Comparison of ENCODE assay signal across 23 cellular contexts in genomic region chr5:154631141-154631540, GRCh38.
DNase-seq lines count a peak whose midpoint lies in the region; ATAC-seq, FAIRE-seq and TF ChIP-seq lines count a peak whose summit lies in the region.
"Had no signal": no experiment of that assay in that cellular context is flagged by ENCODE, and none has a peak within 500 bp of the region (broad histone marks: within the 10 kb centered on the region; RNA-seq: fewer than 3 reads in every experiment).

No MANE protein-coding gene starts in this region.

- H3K18ac ChIP-seq in mesendoderm (ENCODE audit: low read length), result no peak overlapping the region
- H3K18ac ChIP-seq in trophoblast cell (ENCODE audit: low read length), result no peak overlapping the region

- H3K36me3 ChIP-seq in mesendoderm (ENCODE audit: control insufficient read depth, insufficient read depth, low read length), result no peaks in the 10 kb centered on the region
- H3K36me3 ChIP-seq in trophoblast cell (ENCODE audit: control insufficient read depth in 1 of 2, insufficient read depth in 2 of 2, low read length in 2 of 2), result no peaks in the 10 kb centered on the region
- H3K36me3 ChIP-seq in suprapubic skin, result no peaks in the 10 kb centered on the region
- no peaks in the 10 kb centered on the region for H3K36me3 ChIP-seq in gastrocnemius medialis
- H3K36me3 ChIP-seq: BLaER1 treated with 17β-estradiol and CSF1 and Interleukin-3, amounts not matched to agents 10 nM and 100 nM had no signal

- H2BK5ac ChIP-seq in mesendoderm (ENCODE audit: low read length), result no peak overlapping the region
- H2BK5ac ChIP-seq in trophoblast cell (ENCODE audit: low read depth, low read length, poor library complexity), result no peak overlapping the region

- CTCF ChIA-PET in activated CD4-positive, alpha-beta memory T cell treated with anti-CD3 and anti-CD28 coated beads, Interleukin-2, amount 10 ng/mL, durations not matched to agents 7 days and 5 days (lab: Charles Lee), result interaction anchor here (1.5 kb wide), 1 partner anchor 171 kb away, joined by 3 read pairs; no protein-coding TSS in a partner anchor

- POLR2A ChIA-PET in activated CD4-positive, alpha-beta memory T cell treated with anti-CD3 and anti-CD28 coated beads, Interleukin-2, amount 10 ng/mL, durations not matched to agents 7 days and 5 days (lab: Charles Lee), result interaction anchor here (1.2 kb wide), 1 partner anchor 196 kb away, joined by 3 read pairs; no protein-coding TSS in a partner anchor

- H3K9me3 ChIP-seq in trophoblast cell (ENCODE audit: insufficient read depth, low read depth, low read length), result no peaks in the 10 kb centered on the region
- no peaks in the 10 kb centered on the region for H3K9me3 ChIP-seq in suprapubic skin
- H3K9me3 ChIP-seq in gastrocnemius medialis, result no peaks in the 10 kb centered on the region
- H3K9me3 ChIP-seq: A549; BLaER1 treated with 17β-estradiol and CSF1 and Interleukin-3, amounts not matched to agents 10 nM and 100 nM; Caco-2 had no signal

- in situ Hi-C loops in gastrocnemius medialis (cut with MboI; ENCODE audit: low sequenced_read_pairs in 4 of 4), result no loop called here

- ATAC-seq in gastrocnemius medialis (no peak), GM18868 (IDR thresholded peaks at IDR 0.05; ENCODE audit: unreplicated experiment) (no peak)
- ATAC-seq: CD8-positive, alpha-beta T cell had no signal

- TF ChIP-seq CTCF in suprapubic skin (IDR thresholded peaks at IDR 0.05) (no peak), gastrocnemius medialis (IDR thresholded peaks at IDR 0.05 in 4 of 5, conservative IDR thresholded peaks at IDR 0.05 in 1 of 5) (no peak)

- intact Hi-C loops in gastrocnemius medialis (cut with DNase I; ENCODE audit: low total_unique reads), result no loop called here

- H3K79me2 ChIP-seq in mesendoderm (ENCODE audit: control insufficient read depth, insufficient read depth, low read length), result no peaks in the 10 kb centered on the region
- peaks cover 2% of the 10 kb centered on the region for H3K79me2 ChIP-seq in trophoblast cell (ENCODE audit: control insufficient read depth, insufficient read depth, low read length, poor library complexity)

- no peak overlapping the region for H2AK5ac ChIP-seq in mesendoderm (ENCODE audit: low read length)
- no peak overlapping the region for H2AK5ac ChIP-seq in trophoblast cell (ENCODE audit: low read length)

- H3K79me1 ChIP-seq in mesendoderm (ENCODE audit: low read length), result no peaks in the 10 kb centered on the region
- peaks cover 4% of the 10 kb centered on the region for H3K79me1 ChIP-seq in trophoblast cell (ENCODE audit: low read length)

- H2AFZ ChIP-seq in trophoblast cell (ENCODE audit: insufficient read depth, low read length, poor library complexity), result no peak overlapping the region

- no peak overlapping the region for H2BK15ac ChIP-seq in mesendoderm (replicated peaks; ENCODE audit: low read depth)

- H4K5ac ChIP-seq in mesendoderm (ENCODE audit: low read length), result no peak overlapping the region

- H3K4ac ChIP-seq in mesendoderm (ENCODE audit: low read depth, low read length) (no peak overlapping the region), trophoblast cell (ENCODE audit: low read depth, low read length) (no peak overlapping the region)

- H3K23ac ChIP-seq in mesendoderm (ENCODE audit: low read length) (peak overlapping the region; percentile 24), trophoblast cell (ENCODE audit: low read length) (no peak overlapping the region)

- H4K91ac ChIP-seq in trophoblast cell (ENCODE audit: low read depth, low read length), result peak overlapping the region; percentile 0

- H3K4me1 Mint-ChIP-seq in activated CD4-positive, alpha-beta memory T cell treated with anti-CD3 and anti-CD28 coated beads, Interleukin-2, amount 10 ng/mL, durations not matched to agents 7 days and 5 days, result no peaks in the 10 kb centered on the region
- H3K4me1 Mint-ChIP-seq: B cell had no signal

- no peak overlapping the region for H4K12ac ChIP-seq in trophoblast cell (ENCODE audit: low read depth, low read length)

- H3K27me3 Mint-ChIP-seq in activated CD4-positive, alpha-beta memory T cell treated with anti-CD3 and anti-CD28 coated beads, Interleukin-2, amount 10 ng/mL, durations not matched to agents 7 days and 5 days, result no peaks in the 10 kb centered on the region

- no peak overlapping the region for H3K14ac ChIP-seq in trophoblast cell (ENCODE audit: low read length)

- H3K4me3 Mint-ChIP-seq in activated CD4-positive, alpha-beta memory T cell treated with anti-CD3 and anti-CD28 coated beads, Interleukin-2, amount 10 ng/mL, durations not matched to agents 7 days and 5 days, result no peak overlapping the region
- H3K4me3 Mint-ChIP-seq: B cell; CD4-positive, alpha-beta T cell; CD8-positive, alpha-beta T cell had no signal

- no peak overlapping the region for H3K4me2 ChIP-seq in mesendoderm (ENCODE audit: low read length)
- no peak overlapping the region for H3K4me2 ChIP-seq in trophoblast cell (ENCODE audit: low read length)
- H3K4me2 ChIP-seq: A549; BLaER1 treated with 17β-estradiol and CSF1 and Interleukin-3, amounts not matched to agents 10 nM and 100 nM had no signal

- H3K4me1 ChIP-seq in mesendoderm (ENCODE audit: control insufficient read depth, low read depth, low read length) (no peaks in the 10 kb centered on the region), trophoblast cell (ENCODE audit: control insufficient read depth in 1 of 2, insufficient read depth in 2 of 2, low read length in 2 of 2) (peaks cover 17 to 18% of the 10 kb centered on the region in 2 experiments), suprapubic skin (no peaks in the 10 kb centered on the region), gastrocnemius medialis (no peaks in the 10 kb centered on the region)
- H3K4me1 ChIP-seq: A549; BLaER1 treated with 17β-estradiol and CSF1 and Interleukin-3, amounts not matched to agents 10 nM and 100 nM; Caco-2 had no signal

- H4K8ac ChIP-seq in mesendoderm (ENCODE audit: low read depth, low read length) (no peak overlapping the region), trophoblast cell (ENCODE audit: low read depth, low read length) (no peak overlapping the region)

- H3K36me3 Mint-ChIP-seq in activated CD4-positive, alpha-beta memory T cell treated with anti-CD3 and anti-CD28 coated beads, Interleukin-2, amount 10 ng/mL, durations not matched to agents 7 days and 5 days (ENCODE audit: low read depth), result no peaks in the 10 kb centered on the region
- H3K36me3 Mint-ChIP-seq: CD8-positive, alpha-beta T cell had no signal

- no peak for TF ChIP-seq EP300 in suprapubic skin (IDR thresholded peaks at IDR 0.05)

- H3K27ac ChIP-seq in mesendoderm (ENCODE audit: low read depth, low read length) (no peak overlapping the region), trophoblast cell (ENCODE audit: low read depth, low read length) (no peak overlapping the region), suprapubic skin (no peak overlapping the region), gastrocnemius medialis (no peak overlapping the region)
- H3K27ac ChIP-seq: 22Rv1; A549; BLaER1 treated with 17β-estradiol and CSF1 and Interleukin-3, amounts not matched to agents 10 nM and 100 nM; C4-2B had no signal

- no peak for FAIRE-seq in H54 (lab: Jason Lieb, UNC)
- FAIRE-seq: A549, D721Med, G401.6, GM12891 had no signal

- whole genome bisulfite sequencing in mesendoderm (ENCODE audit: extremely low coverage, insufficient coverage, low lambda C conversion rate), result no CpG with 5 or more reads among the region's 22 CpGs
- no CpG with 5 or more reads among the region's 22 CpGs for WGBS in trophoblast cell (ENCODE audit: extremely low coverage, insufficient coverage, insufficient read length)
- WGBS in suprapubic skin, result 95% methylated on average over 8 of the region's 22 CpGs

- H3K9ac ChIP-seq in mesendoderm (ENCODE audit: low read length), result no peak overlapping the region
- no peak overlapping the region for H3K9ac ChIP-seq in trophoblast cell (ENCODE audit: low read length)
- H3K9ac ChIP-seq: BLaER1 treated with 17β-estradiol and CSF1 and Interleukin-3, amounts not matched to agents 10 nM and 100 nM had no signal

- H3K9me3 Mint-ChIP-seq in activated CD4-positive, alpha-beta memory T cell treated with anti-CD3 and anti-CD28 coated beads, Interleukin-2, amount 10 ng/mL, durations not matched to agents 7 days and 5 days, result no peaks in the 10 kb centered on the region
- H3K9me3 Mint-ChIP-seq: CD4-positive, alpha-beta T cell; CD8-positive, alpha-beta T cell had no signal

- H3K27ac Mint-ChIP-seq in activated CD4-positive, alpha-beta memory T cell treated with anti-CD3 and anti-CD28 coated beads, Interleukin-2, amount 10 ng/mL, durations not matched to agents 7 days and 5 days, result no peak overlapping the region
- H3K27ac Mint-ChIP-seq: B cell; CD4-positive, alpha-beta T cell; CD8-positive, alpha-beta T cell had no signal

- H3K56ac ChIP-seq in mesendoderm (ENCODE audit: low read length), result no peak overlapping the region

- no peak for TF ChIP-seq POLR2A in suprapubic skin (IDR thresholded peaks at IDR 0.05)
- no peak for TF ChIP-seq POLR2A in H54 (IDR thresholded peaks at IDR 0.05; ENCODE audit: low read depth, low read length)
- no peak for TF ChIP-seq POLR2A in gastrocnemius medialis (IDR thresholded peaks at IDR 0.05)

- H3K27me3 ChIP-seq in mesendoderm (ENCODE audit: insufficient read depth, low read length, poor library complexity) (no peaks in the 10 kb centered on the region), trophoblast cell (ENCODE audit: insufficient read depth, low read length) (no peaks in the 10 kb centered on the region), suprapubic skin (no peaks in the 10 kb centered on the region), gastrocnemius medialis (no peaks in the 10 kb centered on the region)
- H3K27me3 ChIP-seq: BLaER1 treated with 17β-estradiol and CSF1 and Interleukin-3, amounts not matched to agents 10 nM and 100 nM had no signal

- DNase-seq in AG20443 (ENCODE audit: low spot score), result peak; percentile 2
- DNase-seq in mesendoderm, result no peak
- DNase-seq in trophoblast cell, result no peak
- DNase-seq in suprapubic skin (ENCODE audit: low spot score in 2 of 2), result peak; percentile 44 to 79
- no peak for DNase-seq in activated CD4-positive, alpha-beta memory T cell treated with anti-CD3 and anti-CD28 coated beads, Interleukin-2, amount 10 ng/mL, durations not matched to agents 7 days and 5 days
- DNase-seq in H54 (ENCODE audit: insufficient read length, low spot score), result no peak
- DNase-seq in gastrocnemius medialis, result no peak
- DNase-seq: AML-193; Caco-2; Calu3; CD4-positive, alpha-beta T cell; CD8-positive, alpha-beta T cell; DMS79 treated with DMSO at 0.1 percent for 48 hours; GF-D8 had no signal

- H2BK12ac ChIP-seq in trophoblast cell (ENCODE audit: low read length), result peak overlapping the region; percentile 74

- no peak overlapping the region for H2BK120ac ChIP-seq in mesendoderm (ENCODE audit: low read depth, low read length)
- H2BK120ac ChIP-seq in trophoblast cell (ENCODE audit: insufficient read depth, low read length, poor library complexity), result no peak overlapping the region

- no peak overlapping the region for H3K4me3 ChIP-seq in mesendoderm (ENCODE audit: low read length)
- no peak overlapping the region for H3K4me3 ChIP-seq in trophoblast cell (ENCODE audit: low read depth, low read length)
- no peak overlapping the region for H3K4me3 ChIP-seq in suprapubic skin
- H3K4me3 ChIP-seq in gastrocnemius medialis, result no peak overlapping the region
- H3K4me3 ChIP-seq: A549; BLaER1 treated with 17β-estradiol and CSF1 and Interleukin-3, amounts not matched to agents 10 nM and 100 nM had no signal

Comparison
In these comparisons a context has a peak if more than half of its experiments do, and no peak if none do; other contexts are left out.
1. DNase-seq: peak in AG20443 (single experiment) and suprapubic skin (2 of 2); none in mesendoderm (single experiment), trophoblast cell (0 of 2), activated CD4-positive, alpha-beta memory T cell treated with anti-CD3 and anti-CD28 coated beads, Interleukin-2, amount 10 ng/mL, durations not matched to agents 7 days and 5 days (single experiment), H54 (single experiment) and gastrocnemius medialis (0 of 2).